In genomic region chr9:7284517-7284916, GRCh38 we compare ENCODE assay signal across 18 cellular contexts.
DNase-seq lines count a peak whose midpoint lies in the region; ATAC-seq, FAIRE-seq and TF ChIP-seq lines count a peak whose summit lies in the region.
"Had no signal": no experiment of that assay in that cellular context is flagged by ENCODE, and none has a peak within 500 bp of the region (broad histone marks: within the 10 kb centered on the region; RNA-seq: fewer than 3 reads in every experiment).

No MANE protein-coding gene starts in this region.

- H3K36me3 Mint-ChIP-seq in GM23338 (ENCODE audit: low read depth) (0 out of 3 replicates have a peak, but pooled peaks cover 2% of the 10 kb centered on the region), H9 (ENCODE audit: insufficient read depth in 1 of 3, low read depth in 3 of 3) (peaks cover 9 to 28% (median 11%) of the 10 kb centered on the region in 3 experiments)
- H3K36me3 Mint-ChIP-seq: CD14-positive monocyte; CD8-positive, alpha-beta T cell had no signal

- H4K5ac ChIP-seq in H9 (ENCODE audit: insufficient read length, low read depth, low read length) = no peak overlapping the region
- no peak overlapping the region for H4K5ac ChIP-seq in H1 (ENCODE audit: insufficient read length, low read depth, low read length)
- H4K5ac ChIP-seq in mesendoderm (ENCODE audit: low read length) = no peak overlapping the region

- H4K20me1 ChIP-seq in GM23338 (replicated peaks; ENCODE audit: insufficient read depth) (no peaks in the 10 kb centered on the region), H9 (ENCODE audit: control insufficient read depth, insufficient read depth, insufficient read length) (no peaks in the 10 kb centered on the region), H1 (replicated peaks in 1 of 2; ENCODE audit: control insufficient read depth in 1 of 2, insufficient read depth in 2 of 2, low read length in 2 of 2) (no peaks in the 10 kb centered on the region), mammary epithelial cell (ENCODE audit: insufficient read depth, low read length) (no peaks in the 10 kb centered on the region)

- H2BK20ac ChIP-seq in H9 (ENCODE audit: low read depth, low read length, poor library complexity, severe bottlenecking) = no peak overlapping the region
- no peak overlapping the region for H2BK20ac ChIP-seq in H1 (ENCODE audit: low read length)

- FAIRE-seq in H1 (lab: Jason Lieb, UNC) = peak; percentile 71
- FAIRE-seq: A549, D721Med, GM12892, H54 had no signal

- H2BK15ac ChIP-seq in H9 (ENCODE audit: low read depth, low read length) = no peak overlapping the region
- H2BK15ac ChIP-seq in H1 (ENCODE audit: low read length) = no peak overlapping the region
- H2BK15ac ChIP-seq in mesendoderm (replicated peaks; ENCODE audit: low read depth) = no peak overlapping the region

- ATAC-seq in GM23338 (peak; percentile 94), HG03521 (IDR thresholded peaks at IDR 0.05; ENCODE audit: unreplicated experiment) (no peak)
- ATAC-seq: A549; CD8-positive, alpha-beta T cell had no signal

- H3K23ac ChIP-seq in H9 (ENCODE audit: insufficient read length, low read depth, low read length) (no peak overlapping the region), H1 (ENCODE audit: insufficient read length) (no peak overlapping the region), mesendoderm (ENCODE audit: low read length) (no peak overlapping the region), trophoblast cell (ENCODE audit: low read length) (no peak overlapping the region)

- H3K4me1 ChIP-seq in GM23338 (ENCODE audit: insufficient read depth) (peaks cover 18% of the 10 kb centered on the region; the same call in 1 of the 2 replicates), H9 (ENCODE audit: insufficient read depth, low read length) (peaks cover 7% of the 10 kb centered on the region; the same call in 1 of the 2 replicates), H1 (replicated peaks in 1 of 4; ENCODE audit: control insufficient read depth in 3 of 4, insufficient read depth in 4 of 4, low read length in 3 of 4) (peaks cover 0 to 14% (median 3%) of the 10 kb centered on the region in 4 experiments; a peak in 1 of 7 replicates), mesendoderm (ENCODE audit: control insufficient read depth, low read depth, low read length) (peaks cover 4% of the 10 kb centered on the region), trophoblast cell (ENCODE audit: control insufficient read depth in 1 of 2, insufficient read depth in 2 of 2, low read length in 2 of 2) (no peaks in the 10 kb centered on the region), mammary epithelial cell (ENCODE audit: insufficient read depth, low read length) (no peaks in the 10 kb centered on the region)
- H3K4me1 ChIP-seq: A549 had no signal

- H3K9ac ChIP-seq in H9 (ENCODE audit: extremely low read depth, insufficient read length, low read length) = no peak overlapping the region
- no peak overlapping the region for H3K9ac ChIP-seq in H1 (replicated peaks in 1 of 4; ENCODE audit: extremely low read depth in 1 of 4, low read depth in 3 of 4, low read length in 3 of 4)
- H3K9ac ChIP-seq in mesendoderm (ENCODE audit: low read length) = no peak overlapping the region
- H3K9ac ChIP-seq in trophoblast cell (ENCODE audit: low read length) = no peak overlapping the region
- no peak overlapping the region for H3K9ac ChIP-seq in mammary epithelial cell (ENCODE audit: insufficient read depth, low read length)

- no TSS peak for BruUV-seq in mammary epithelial cell (replicated peaks; lab: Mats Ljungman, UMichigan)

- no peaks in the 10 kb centered on the region for H3F3A ChIP-seq in GM23338 (replicated peaks; ENCODE audit: low read depth)

- H3K18ac ChIP-seq in H9 (ENCODE audit: insufficient read length, low read depth, low read length) = no peak overlapping the region
- no peak overlapping the region for H3K18ac ChIP-seq in H1 (ENCODE audit: extremely low read depth, low read length)
- no peak overlapping the region for H3K18ac ChIP-seq in mesendoderm (ENCODE audit: low read length)
- H3K18ac ChIP-seq in trophoblast cell (ENCODE audit: low read length) = no peak overlapping the region

- H3K27ac ChIP-seq in GM23338 (ENCODE audit: low read depth) (no peak overlapping the region), H9 (ENCODE audit: insufficient read length, low read depth, low read length) (no peak overlapping the region), H1 (ENCODE audit: low read depth, low read length) (no peak overlapping the region), mesendoderm (ENCODE audit: low read depth, low read length) (no peak overlapping the region), trophoblast cell (ENCODE audit: low read depth, low read length) (no peak overlapping the region), mammary epithelial cell (ENCODE audit: insufficient read depth, low read depth, low read length) (no peak overlapping the region)
- H3K27ac ChIP-seq: A549 had no signal

- TF ChIP-seq CTCF in GM23338 (conservative IDR thresholded peaks at IDR 0.05; ENCODE audit: low read depth in 2 of 2) = no peak
- no peak for TF ChIP-seq CTCF in H9 (conservative IDR thresholded peaks at IDR 0.05)
- no peak for TF ChIP-seq CTCF in H1 (IDR thresholded peaks at IDR 0.05; ENCODE audit: control extremely low read depth in 1 of 3, insufficient read depth in 1 of 3, low read depth in 1 of 3, low read length in 3 of 3)
- TF ChIP-seq CTCF in mammary epithelial cell (conservative IDR thresholded peaks at IDR 0.05 in 1 of 2, IDR thresholded peaks at IDR 0.05 in 1 of 2; ENCODE audit: extremely low read depth in 1 of 2, insufficient read depth in 1 of 2, low read depth in 1 of 2, low read length in 2 of 2) = no peak

- H3K36me3 ChIP-seq in GM23338 (ENCODE audit: insufficient read depth) = no peaks in the 10 kb centered on the region
- no peaks in the 10 kb centered on the region for H3K36me3 ChIP-seq in H1 (ENCODE audit: control insufficient read depth in 2 of 4, insufficient read depth in 4 of 4, low read length in 3 of 4)
- H3K36me3 ChIP-seq in mesendoderm (ENCODE audit: control insufficient read depth, insufficient read depth, low read length) = no peaks in the 10 kb centered on the region
- H3K36me3 ChIP-seq in trophoblast cell (ENCODE audit: control insufficient read depth in 1 of 2, insufficient read depth in 2 of 2, low read length in 2 of 2) = no peaks in the 10 kb centered on the region
- no peaks in the 10 kb centered on the region for H3K36me3 ChIP-seq in mammary epithelial cell (ENCODE audit: insufficient read depth, low read length)

- H3K9me2 ChIP-seq in GM23338 (ENCODE audit: insufficient read depth) = peaks cover 17% of the 10 kb centered on the region

- no peak overlapping the region for H3K4me3 Mint-ChIP-seq in GM23338
- H3K4me3 Mint-ChIP-seq in H9 = no peak overlapping the region
- H3K4me3 Mint-ChIP-seq: CD14-positive monocyte; CD8-positive, alpha-beta T cell had no signal

- no peak overlapping the region for H2BK120ac ChIP-seq in H9 (ENCODE audit: low read depth, low read length, poor library complexity, severe bottlenecking)
- no peak overlapping the region for H2BK120ac ChIP-seq in H1 (replicated peaks; ENCODE audit: low read depth, low read length)
- no peak overlapping the region for H2BK120ac ChIP-seq in mesendoderm (ENCODE audit: low read depth, low read length)
- H2BK120ac ChIP-seq in trophoblast cell (ENCODE audit: insufficient read depth, low read length, poor library complexity) = no peak overlapping the region

- H3K4ac ChIP-seq in H9 (ENCODE audit: low read depth, low read length) (no peak overlapping the region), H1 (replicated peaks; ENCODE audit: insufficient read length, low read depth, low read length) (no peak overlapping the region), mesendoderm (ENCODE audit: low read depth, low read length) (no peak overlapping the region), trophoblast cell (ENCODE audit: low read depth, low read length) (no peak overlapping the region)

- peaks cover 15% of the 10 kb centered on the region; the same call in 1 of the 3 replicates for H3K9me3 Mint-ChIP-seq in GM23338
- H3K9me3 Mint-ChIP-seq in H9 = peaks cover 19% of the 10 kb centered on the region in 2 experiments
- H3K9me3 Mint-ChIP-seq: CD8-positive, alpha-beta T cell had no signal

- no peak; a peak in 1 of 3 replicates for TF ChIP-seq EP300 in H1 (IDR thresholded peaks at IDR 0.05; ENCODE audit: borderline replicate concordance in 1 of 2, low read depth in 2 of 2, low read length in 2 of 2)

- H3K27ac Mint-ChIP-seq in GM23338 = no peak overlapping the region
- H3K27ac Mint-ChIP-seq in H9 = peak overlapping the region in 2 of 3 experiments; percentile 74 to 89; a peak in 3 of 7 replicates
- H3K27ac Mint-ChIP-seq: CD8-positive, alpha-beta T cell had no signal

- dilution Hi-C loops in mammary epithelial cell (cut with HindIII; ENCODE audit: low sequenced_read_pairs) = no loop called here

- CTCF ChIA-PET in H1 (lab: Charles Lee; ENCODE audit: partially characterized antibody) (interaction anchor here (0.6 to 1.4 kb wide), 7 partner anchors 10 to 249 kb away, joined by 3 to 5 read pairs (median 3); no protein-coding TSS in a partner anchor), mammary epithelial cell (lab: Charles Lee; ENCODE audit: low non-redundant PET) (no interaction called here)

- H3K23me2 ChIP-seq in H9 (ENCODE audit: insufficient read length, low read depth, low read length, poor library complexity, severe bottlenecking) = no peaks in the 10 kb centered on the region
- no peaks in the 10 kb centered on the region for H3K23me2 ChIP-seq in H1 (ENCODE audit: low read depth, low read length)

- H3K27me3 ChIP-seq in GM23338 (ENCODE audit: insufficient read depth) = no peaks in the 10 kb centered on the region
- H3K27me3 ChIP-seq in H9 (ENCODE audit: insufficient read depth, low read length) = no peaks in the 10 kb centered on the region
- H3K27me3 ChIP-seq in H1 (replicated peaks in 1 of 4; ENCODE audit: control insufficient read depth in 3 of 4, extremely low read depth in 1 of 4, insufficient read depth in 3 of 4, low read length in 3 of 4) = no peaks in the 10 kb centered on the region
- no peaks in the 10 kb centered on the region for H3K27me3 ChIP-seq in mesendoderm (ENCODE audit: insufficient read depth, low read length, poor library complexity)
- no peaks in the 10 kb centered on the region for H3K27me3 ChIP-seq in trophoblast cell (ENCODE audit: insufficient read depth, low read length)
- H3K27me3 ChIP-seq in mammary epithelial cell (ENCODE audit: insufficient read depth, low read length) = no peaks in the 10 kb centered on the region

- intact Hi-C loops in mammary epithelial cell (cut with micrococcal nuclease) = no loop called here

- H3K4me1 Mint-ChIP-seq in GM23338 = peaks cover 40% of the 10 kb centered on the region
- peaks cover 56% of the 10 kb centered on the region in 2 experiments for H3K4me1 Mint-ChIP-seq in H9
- H3K4me1 Mint-ChIP-seq: CD14-positive monocyte had no signal

- H3K9me3 ChIP-seq in H9 (ENCODE audit: control insufficient read depth, low read depth, low read length) (no peaks in the 10 kb centered on the region), H1 (ENCODE audit: insufficient read depth in 2 of 2, low read depth in 1 of 2, low read length in 1 of 2) (peaks cover 0 to 2% of the 10 kb centered on the region in 2 experiments; a peak in 1 of 4 replicates), trophoblast cell (ENCODE audit: insufficient read depth, low read depth, low read length) (no peaks in the 10 kb centered on the region), mammary epithelial cell (replicated peaks; ENCODE audit: insufficient read depth, low read length) (no peaks in the 10 kb centered on the region)
- H3K9me3 ChIP-seq: A549 had no signal

- H3K4me3 ChIP-seq in GM23338 = no peak overlapping the region
- no peak overlapping the region for H3K4me3 ChIP-seq in H1 (ENCODE audit: extremely low read depth in 1 of 4, insufficient read depth in 2 of 4, low read depth in 3 of 4, low read length in 4 of 4)
- H3K4me3 ChIP-seq in mesendoderm (ENCODE audit: low read length) = no peak overlapping the region
- H3K4me3 ChIP-seq in trophoblast cell (ENCODE audit: low read depth, low read length) = no peak overlapping the region
- no peak overlapping the region for H3K4me3 ChIP-seq in mammary epithelial cell (replicated peaks in 1 of 3; ENCODE audit: insufficient read depth in 1 of 3, low read depth in 2 of 3, low read length in 3 of 3)
- H3K4me3 ChIP-seq: A549 had no signal

- H2BK12ac ChIP-seq in H9 (ENCODE audit: insufficient read length, low read depth, low read length) = no peak overlapping the region
- no peak overlapping the region for H2BK12ac ChIP-seq in H1 (ENCODE audit: low read depth, low read length)
- no peak overlapping the region for H2BK12ac ChIP-seq in trophoblast cell (ENCODE audit: low read length)

- H3K14ac ChIP-seq in H9 (ENCODE audit: insufficient read depth, low read length) (no peak overlapping the region), H1 (ENCODE audit: insufficient read length) (no peak overlapping the region), trophoblast cell (ENCODE audit: low read length) (no peak overlapping the region)

- DNase-seq in GM23338 (ENCODE audit: low spot score) = peak; percentile 60
- DNase-seq in H9 = peak; percentile 64
- DNase-seq in H1 (ENCODE audit: low read depth in 1 of 2, low spot score in 2 of 2) = peak in 1 of 2 experiments; percentile 25
- DNase-seq in mesendoderm = peak; percentile 16
- no peak for DNase-seq in trophoblast cell
- DNase-seq in mammary epithelial cell = no peak
- DNase-seq: CD8-positive, alpha-beta T cell; COR-L47; DMS153; DMS79 treated with DMSO at 0.1 percent for 48 hours; EL; GDM1 had no signal

- no peak overlapping the region for H4K12ac ChIP-seq in trophoblast cell (ENCODE audit: low read depth, low read length)

- TF ChIP-seq POLR2A in H1 (IDR thresholded peaks at IDR 0.05; ENCODE audit: control extremely low read depth in 1 of 2, low read depth in 2 of 2, low read length in 2 of 2) = no peak

- H2BK5ac ChIP-seq in H9 (ENCODE audit: insufficient read length, low read length) (no peak overlapping the region), H1 (ENCODE audit: low read depth, low read length) (no peak overlapping the region), mesendoderm (ENCODE audit: low read length) (no peak overlapping the region), trophoblast cell (ENCODE audit: low read depth, low read length, poor library complexity) (no peak overlapping the region)

- H3K56ac ChIP-seq in H9 (ENCODE audit: insufficient read length, low read depth, low read length) (no peak overlapping the region), H1 (replicated peaks; ENCODE audit: insufficient read length, low read depth, low read length) (no peak overlapping the region), mesendoderm (ENCODE audit: low read length) (no peak overlapping the region)

- POLR2A ChIA-PET in H1 (lab: Charles Lee; ENCODE audit: partially characterized antibody) = no interaction called here

- H3K27me3 Mint-ChIP-seq in GM23338 (ENCODE audit: insufficient read depth, low read depth, poor library complexity) = peaks cover 1% of the 10 kb centered on the region
- H3K27me3 Mint-ChIP-seq in H9 (ENCODE audit: low read depth) = peaks cover 3% of the 10 kb centered on the region

- H4K8ac ChIP-seq in H9 (replicated peaks; ENCODE audit: insufficient read length, low read depth, low read length) (no peak overlapping the region), H1 (ENCODE audit: extremely low read depth, insufficient read depth, low read length) (no peak overlapping the region), mesendoderm (ENCODE audit: low read depth, low read length) (no peak overlapping the region), trophoblast cell (ENCODE audit: low read depth, low read length) (no peak overlapping the region)

- no peak for TF ChIP-seq RAD21 in H1 (IDR thresholded peaks at IDR 0.05 in 1 of 2, conservative IDR thresholded peaks at IDR 0.05 in 1 of 2; ENCODE audit: low read depth in 2 of 2, low read length in 2 of 2)

- in situ Hi-C loops in mammary epithelial cell (cut with MboI; ENCODE audit: low sequenced_read_pairs in 2 of 2) = no loop called here

- no peaks in the 10 kb centered on the region for H3K79me1 ChIP-seq in H9 (ENCODE audit: insufficient read depth, low read depth, low read length, poor library complexity, severe bottlenecking)
- H3K79me1 ChIP-seq in H1 (ENCODE audit: low read depth, low read length) = no peaks in the 10 kb centered on the region
- H3K79me1 ChIP-seq in mesendoderm (ENCODE audit: low read length) = no peaks in the 10 kb centered on the region
- no peaks in the 10 kb centered on the region for H3K79me1 ChIP-seq in trophoblast cell (ENCODE audit: low read length)

- no peak overlapping the region for H2AFZ ChIP-seq in GM23338
- no peak overlapping the region for H2AFZ ChIP-seq in H9 (ENCODE audit: low read length)
- H2AFZ ChIP-seq in H1 (ENCODE audit: low read length) = no peak overlapping the region
- no peak overlapping the region for H2AFZ ChIP-seq in trophoblast cell (ENCODE audit: insufficient read depth, low read length, poor library complexity)
- H2AFZ ChIP-seq in mammary epithelial cell (ENCODE audit: low read depth, low read length) = no peak overlapping the region

- no peak overlapping the region for H2AK5ac ChIP-seq in H9 (ENCODE audit: insufficient read length, low read length)
- no peak overlapping the region for H2AK5ac ChIP-seq in H1 (ENCODE audit: low read depth, low read length)
- no peak overlapping the region for H2AK5ac ChIP-seq in mesendoderm (ENCODE audit: low read length)
- no peak overlapping the region for H2AK5ac ChIP-seq in trophoblast cell (ENCODE audit: low read length)

- H3K4me2 ChIP-seq in GM23338 (peak overlapping the region; percentile 7; the same call in 1 of the 2 replicates), H9 (ENCODE audit: insufficient read depth, insufficient read length, low read length) (no peak overlapping the region), H1 (ENCODE audit: insufficient read depth in 1 of 2, low read depth in 2 of 2, low read length in 2 of 2) (0 out of 4 replicates have a peak overlapping the region, but pooled peaks of 1 of the 2 experiments have one; percentile 6), mesendoderm (ENCODE audit: low read length) (no peak overlapping the region), trophoblast cell (ENCODE audit: low read length) (no peak overlapping the region), mammary epithelial cell (ENCODE audit: insufficient read depth, low read depth, low read length) (no peak overlapping the region)
- H3K4me2 ChIP-seq: A549 had no signal

- no peak overlapping the region for H4K91ac ChIP-seq in H9 (ENCODE audit: insufficient read length, low read depth, low read length)
- no peak overlapping the region for H4K91ac ChIP-seq in H1 (replicated peaks; ENCODE audit: insufficient read length, low read length)
- H4K91ac ChIP-seq in trophoblast cell (ENCODE audit: low read depth, low read length) = no peak overlapping the region

- H3K79me2 ChIP-seq in GM23338 (replicated peaks; ENCODE audit: insufficient read depth) (no peaks in the 10 kb centered on the region), H9 (ENCODE audit: insufficient read depth, low read length) (no peaks in the 10 kb centered on the region), H1 (ENCODE audit: control insufficient read depth in 1 of 2, insufficient read depth in 2 of 2, low read length in 2 of 2) (no peaks in the 10 kb centered on the region), mesendoderm (ENCODE audit: control insufficient read depth, insufficient read depth, low read length) (no peaks in the 10 kb centered on the region), trophoblast cell (ENCODE audit: control insufficient read depth, insufficient read depth, low read length, poor library complexity) (no peaks in the 10 kb centered on the region), mammary epithelial cell (ENCODE audit: insufficient read depth, low read length) (no peaks in the 10 kb centered on the region)

- H3T11ph ChIP-seq in H9 (ENCODE audit: low read length) = no peak overlapping the region

- WGBS in H9 (ENCODE audit: extremely low coverage, insufficient read length, low lambda C conversion rate) = no CpG with 5 or more reads among the region's 2 CpGs
- 25% methylated on average over 2 of the region's 2 CpGs; no CpG with 5 or more reads in 1 of the 2 experiments for WGBS in H1 (ENCODE audit: extremely low coverage in 1 of 2, insufficient coverage in 1 of 2, insufficient read length in 1 of 2, insufficient replicate concordance in 2 of 2, low coverage in 1 of 2, low lambda C conversion rate in 2 of 2, missing lambda C conversion rate in 1 of 2), 2 experiments
- no CpG with 5 or more reads among the region's 2 CpGs for WGBS in mesendoderm (ENCODE audit: extremely low coverage, insufficient coverage, low lambda C conversion rate)
- no CpG with 5 or more reads among the region's 2 CpGs for WGBS in trophoblast cell (ENCODE audit: extremely low coverage, insufficient coverage, insufficient read length)
- 17% methylated on average over 2 of the region's 2 CpGs for WGBS in mammary epithelial cell (ENCODE audit: low coverage, missing lambda C conversion rate)

Comparison
In these comparisons a context has a peak if more than half of its experiments do, and no peak if none do; other contexts are left out.
1. DNase-seq: peak in GM23338 (single experiment), H9 (single experiment) and mesendoderm (single experiment); none in trophoblast cell (0 of 2) and mammary epithelial cell (single experiment).